Comparison of ENCODE assay signal across 14 cellular contexts in genomic region chrX:7316280-7316679, GRCh38.
DNase-seq lines count a peak whose midpoint lies in the region; ATAC-seq and TF ChIP-seq lines count a peak whose summit lies in the region.
"Had no signal": no experiment of that assay in that cellular context is flagged by ENCODE, and none has a peak within 500 bp of the region (broad histone marks: within the 10 kb centered on the region; RNA-seq: fewer than 3 reads in every experiment).

No MANE protein-coding gene starts in this region.

- no peak overlapping the region for H3K27ac Mint-ChIP-seq in activated naive CD4-positive, alpha-beta T cell treated with anti-CD3 and anti-CD28 coated beads for 36 hours

- H3K27ac ChIP-seq in GM23248 (peak overlapping the region; percentile 66), RWPE1 (no peak overlapping the region), skeletal muscle tissue (ENCODE audit: low read depth, low read length) (peak overlapping the region; percentile 10), lower lobe of right lung (no peak overlapping the region)
- H3K27ac ChIP-seq: C4-2B had no signal

- DNase-seq in GM23248 (peak; percentile 41), RWPE1 (ENCODE audit: low spot score) (peak; percentile 14), fibroblast of mammary gland (ENCODE audit: low read depth) (peak; percentile 51), lower lobe of right lung (no peak), foreskin melanocyte (no peak)
- no peak for DNase-seq in activated naive CD4-positive, alpha-beta T cell treated with anti-CD3 and anti-CD28 coated beads for 36 hours
- DNase-seq: COR-L47, DMS153, NCI-H1092, NCI-H187, NCI-H446 treated with DMSO at 0.1 percent for 48 hours, NCI-H774 had no signal

- intact Hi-C loops in lower lobe of right lung (cut with DNase I), result no loop called here
- intact Hi-C loops in activated naive CD4-positive, alpha-beta T cell treated with anti-CD3 and anti-CD28 coated beads for 36 hours (cut with micrococcal nuclease), result no loop called here

- H3K9me3 ChIP-seq in GM23248 (ENCODE audit: low read depth) (no peaks in the 10 kb centered on the region), skeletal muscle tissue (ENCODE audit: control insufficient read depth in 3 of 3, low read length in 3 of 3) (no peaks in the 10 kb centered on the region), lower lobe of right lung (no peaks in the 10 kb centered on the region)

- peaks cover 16% of the 10 kb centered on the region for H3F3A ChIP-seq in GM23248 (ENCODE audit: insufficient read depth)

- H3K27me3 ChIP-seq in GM23248 (replicated peaks; ENCODE audit: insufficient read depth) (no peaks in the 10 kb centered on the region), skeletal muscle tissue (ENCODE audit: control insufficient read depth in 3 of 3, insufficient read depth in 3 of 3, low read length in 3 of 3) (no peaks in the 10 kb centered on the region), lower lobe of right lung (ENCODE audit: low read depth) (no peaks in the 10 kb centered on the region)

- peaks cover 1% of the 10 kb centered on the region for H3K36me3 Mint-ChIP-seq in activated naive CD4-positive, alpha-beta T cell treated with anti-CD3 and anti-CD28 coated beads for 36 hours (ENCODE audit: low read depth)

- in situ Hi-C loops in GM23248 (cut with MboI), result no loop called here

- peaks cover 10% of the 10 kb centered on the region for H3K4me1 ChIP-seq in GM23248 (ENCODE audit: insufficient read depth)
- peaks cover 0 to 7% (median 6%) of the 10 kb centered on the region in 3 donors for H3K4me1 ChIP-seq in skeletal muscle tissue (ENCODE audit: control insufficient read depth in 3 of 3, insufficient read depth in 3 of 3, low read length in 3 of 3)
- no peaks in the 10 kb centered on the region for H3K4me1 ChIP-seq in lower lobe of right lung

- ATAC-seq in lower lobe of right lung, result no peak

- H3K27me3 Mint-ChIP-seq in activated naive CD4-positive, alpha-beta T cell treated with anti-CD3 and anti-CD28 coated beads for 36 hours (ENCODE audit: low read depth), result no peaks in the 10 kb centered on the region

- no peak overlapping the region for H2AFZ ChIP-seq in GM23248

- no peak overlapping the region for H3K4me2 ChIP-seq in GM23248 (ENCODE audit: unreplicated experiment)

- CTCF ChIA-PET in RWPE1 (lab: Yijun Ruan, JAX), result no interaction called here
- CTCF ChIA-PET in activated naive CD4-positive, alpha-beta T cell treated with anti-CD3 and anti-CD28 coated beads for 36 hours (lab: Charles Lee), result no interaction called here

- no peak for TF ChIP-seq CTCF in RWPE1 (conservative IDR thresholded peaks at IDR 0.05; ENCODE audit: low read depth)
- TF ChIP-seq CTCF in fibroblast of mammary gland (conservative IDR thresholded peaks at IDR 0.05; ENCODE audit: control insufficient read depth, insufficient read depth, low read depth, low read length), result no peak
- TF ChIP-seq CTCF in lower lobe of right lung (IDR thresholded peaks at IDR 0.05), result no peak

- peaks cover 2% of the 10 kb centered on the region for H3K9me3 Mint-ChIP-seq in activated naive CD4-positive, alpha-beta T cell treated with anti-CD3 and anti-CD28 coated beads for 36 hours

- no peak overlapping the region for H3K4me3 ChIP-seq in GM23248
- no peak overlapping the region for H3K4me3 ChIP-seq in fibroblast of mammary gland (ENCODE audit: control insufficient read depth, low read depth, low read length)
- no peak overlapping the region for H3K4me3 ChIP-seq in skeletal muscle tissue (ENCODE audit: low read length in 3 of 3)
- H3K4me3 ChIP-seq in lower lobe of right lung, result no peak overlapping the region

- H4K20me1 ChIP-seq in GM23248 (ENCODE audit: insufficient read depth), result no peaks in the 10 kb centered on the region

- no peaks in the 10 kb centered on the region for H3K79me2 ChIP-seq in GM23248 (ENCODE audit: insufficient read depth)

- H3K9me2 ChIP-seq in GM23248 (ENCODE audit: insufficient read depth), result no peaks in the 10 kb centered on the region

- no peaks in the 10 kb centered on the region for H3K36me3 ChIP-seq in GM23248 (ENCODE audit: low read depth)
- H3K36me3 ChIP-seq in skeletal muscle tissue (ENCODE audit: control insufficient read depth in 3 of 3, insufficient read depth in 3 of 3, low read length in 3 of 3), result no peaks in the 10 kb centered on the region
- no peaks in the 10 kb centered on the region for H3K36me3 ChIP-seq in lower lobe of right lung

- H3K9ac ChIP-seq in GM23248 (no peak overlapping the region), skeletal muscle tissue (ENCODE audit: low read depth in 1 of 3, low read length in 3 of 3) (no peak overlapping the region)

- POLR2A ChIA-PET in RWPE1 (lab: Yijun Ruan, JAX; ENCODE audit: low non-redundant PET), result no interaction called here

- H3K4me3 Mint-ChIP-seq in activated naive CD4-positive, alpha-beta T cell treated with anti-CD3 and anti-CD28 coated beads for 36 hours, result no peak overlapping the region

- H3K4me1 Mint-ChIP-seq in activated naive CD4-positive, alpha-beta T cell treated with anti-CD3 and anti-CD28 coated beads for 36 hours (ENCODE audit: low read depth), result no peaks in the 10 kb centered on the region

Comparison
In these comparisons a context has a peak if more than half of its experiments do, and no peak if none do; other contexts are left out.
1. DNase-seq: peak in GM23248 (single experiment), RWPE1 (single experiment) and fibroblast of mammary gland (single experiment); none in lower lobe of right lung (single experiment), foreskin melanocyte (single experiment) and activated naive CD4-positive, alpha-beta T cell treated with anti-CD3 and anti-CD28 coated beads for 36 hours (single experiment).
2. H3K27ac ChIP-seq: peak in GM23248 (single experiment) and skeletal muscle tissue (single experiment); none in RWPE1 (single experiment) and lower lobe of right lung (single experiment).